In genomic region chr11:95697614-95698408, GRCh38 we compare ENCODE assay signal across 12 cellular contexts.
DNase-seq lines count a peak whose midpoint lies in the region; ATAC-seq and TF ChIP-seq lines count a peak whose summit lies in the region.
"Had no signal": no experiment of that assay in that cellular context is flagged by ENCODE, and none has a peak within 500 bp of the region (broad histone marks: within the 10 kb centered on the region; RNA-seq: fewer than 3 reads in every experiment).

No MANE protein-coding gene starts in this region.

- intact Hi-C loops in breast epithelium (cut with DNase I; ENCODE audit: low total_unique reads) = no loop called here

- H3K27me3 ChIP-seq in breast epithelium = no peaks in the 10 kb centered on the region

- no peaks in the 10 kb centered on the region for H3K9me3 ChIP-seq in breast epithelium

- peaks cover 3% of the 10 kb centered on the region for H3K36me3 Mint-ChIP-seq in activated naive CD8-positive, alpha-beta T cell treated with anti-CD3 and anti-CD28 coated beads, Interleukin-2, amount 50 U/mL, for 24 hours (ENCODE audit: low read depth)

- TF ChIP-seq CTCF in AG09319 (IDR thresholded peaks at IDR 0.05; ENCODE audit: low read depth, low read length) = no peak
- TF ChIP-seq CTCF in breast epithelium (IDR thresholded peaks at IDR 0.05) = no peak

- peak overlapping the region; percentile 67 for H3K4me3 Mint-ChIP-seq in activated naive CD8-positive, alpha-beta T cell treated with anti-CD3 and anti-CD28 coated beads, Interleukin-2, amount 50 U/mL, for 24 hours

- H3K36me3 ChIP-seq in breast epithelium = no peaks in the 10 kb centered on the region

- H3K27me3 Mint-ChIP-seq in activated naive CD8-positive, alpha-beta T cell treated with anti-CD3 and anti-CD28 coated beads, Interleukin-2, amount 50 U/mL, for 24 hours = no peaks in the 10 kb centered on the region

- H3K27ac Mint-ChIP-seq in activated naive CD8-positive, alpha-beta T cell treated with anti-CD3 and anti-CD28 coated beads, Interleukin-2, amount 50 U/mL, for 24 hours = no peak overlapping the region

- DNase-seq in AG09319 (ENCODE audit: extremely low read depth, low read depth) (peak; percentile 30), ELF-1 (ENCODE audit: low read depth, low spot score) (peak; percentile 14), left kidney (ENCODE audit: low read depth, low spot score) (peak; percentile 23), DMS114 treated with DMSO at 0.1 percent for 48 hours (lab: John Stamatoyannopoulos, UW; ENCODE audit: unreplicated experiment) (no peak), ecto neural progenitor cell (ENCODE audit: low spot score) (no peak), breast epithelium (ENCODE audit: low spot score in 2 of 2) (no peak)
- DNase-seq in activated naive CD8-positive, alpha-beta T cell treated with anti-CD3 and anti-CD28 coated beads, Interleukin-2, amount 50 U/mL, for 24 hours = no peak
- DNase-seq: activated CD4-positive, alpha-beta T cell treated with anti-CD3 and anti-CD28 coated beads, Interleukin-2, amount 50 U/mL, for 1 hour; NK-92 treated with Interleukin-12 subunit alpha and Interleukin-12 subunit beta, amount 100 ng/mL, for 24 hours had no signal

- H3K27ac ChIP-seq in breast epithelium = no peak overlapping the region

- H3K4me1 ChIP-seq in breast epithelium = no peaks in the 10 kb centered on the region

- peaks cover 6% of the 10 kb centered on the region for H3K9me3 Mint-ChIP-seq in activated naive CD8-positive, alpha-beta T cell treated with anti-CD3 and anti-CD28 coated beads, Interleukin-2, amount 50 U/mL, for 24 hours

- H3K4me3 ChIP-seq in breast epithelium = no peak overlapping the region

- ATAC-seq in activated naive CD8-positive, alpha-beta T cell treated with anti-CD3 and anti-CD28 coated beads, Interleukin-2, amount 50 U/mL, for 24 hours = no peak
- ATAC-seq in GM21390 (IDR thresholded peaks at IDR 0.05; ENCODE audit: unreplicated experiment) = no peak
- ATAC-seq: HepG2, SK-N-SH treated with all-trans-retinoic acid at 6 μM for 48 hours had no signal

- H3K4me1 Mint-ChIP-seq in activated naive CD8-positive, alpha-beta T cell treated with anti-CD3 and anti-CD28 coated beads, Interleukin-2, amount 50 U/mL, for 24 hours = peaks cover 55% of the 10 kb centered on the region

- TF ChIP-seq POLR2A in breast epithelium (IDR thresholded peaks at IDR 0.05) = no peak

Comparison
In these comparisons a context has a peak if more than half of its experiments do, and no peak if none do; other contexts are left out.
1. DNase-seq: peak in AG09319 (single experiment), ELF-1 (single experiment) and left kidney (single experiment); none in activated naive CD8-positive, alpha-beta T cell treated with anti-CD3 and anti-CD28 coated beads, Interleukin-2, amount 50 U/mL, for 24 hours (single experiment), DMS114 treated with DMSO at 0.1 percent for 48 hours (single experiment), ecto neural progenitor cell (single experiment) and breast epithelium (0 of 2).